10 cellular contexts compared by ENCODE assay signal in the genomic region with DNA sequence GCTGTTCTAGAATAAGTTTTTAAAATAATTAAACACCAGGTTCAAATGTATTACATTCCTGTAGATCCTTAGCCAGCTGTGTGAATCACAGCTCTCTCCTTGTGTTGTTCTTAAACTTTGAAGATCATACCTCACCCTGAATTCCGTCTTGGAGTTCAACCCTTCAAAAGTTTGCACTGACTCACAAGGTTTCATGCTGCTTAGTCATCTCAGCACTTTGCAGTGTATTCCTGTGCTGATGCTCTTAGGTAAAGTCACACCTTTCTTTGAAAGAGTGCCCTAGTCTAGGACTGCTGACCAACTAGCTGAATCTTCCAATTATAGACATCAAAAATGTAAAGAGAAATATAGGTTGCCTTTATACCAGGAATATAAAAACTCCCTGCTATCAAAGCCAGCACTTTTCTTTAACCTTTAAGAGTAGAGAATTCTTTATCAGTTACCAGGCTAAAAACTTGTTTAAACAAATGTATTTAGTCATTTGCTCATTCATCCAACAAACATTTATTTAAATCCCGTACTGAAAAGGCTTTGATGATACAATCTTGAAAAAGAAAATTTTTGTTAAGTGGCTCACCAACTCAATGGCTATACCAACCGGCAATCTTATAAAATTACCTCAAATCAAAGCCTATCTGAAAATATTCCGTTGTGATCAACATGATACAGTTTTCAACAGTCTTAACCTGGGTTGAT.
A peak's percentile ranks its signal among the peaks of the same experiment; 100 is the strongest.
DNase-seq lines count a peak whose midpoint lies in the region; ATAC-seq, FAIRE-seq and TF ChIP-seq lines count a peak whose summit lies in the region.
"Had no signal": no experiment of that assay in that cellular context is flagged by ENCODE, and none has a peak within 500 bp of the region (broad histone marks: within the 10 kb centered on the region; RNA-seq: fewer than 3 reads in every experiment).

No MANE protein-coding gene starts in this region.

- no peaks in the 10 kb centered on the region for H3K4me1 ChIP-seq in K562 (replicated peaks in 1 of 2; ENCODE audit: control insufficient read depth in 2 of 2, insufficient read depth in 2 of 2, low read length in 2 of 2)
- H3K4me1 ChIP-seq in lower lobe of right lung, result no peaks in the 10 kb centered on the region
- H3K4me1 ChIP-seq in BE2C, result no peaks in the 10 kb centered on the region

- H3K79me2 ChIP-seq in K562 (ENCODE audit: control insufficient read depth, insufficient read depth, low read length), result no peaks in the 10 kb centered on the region

- no peak for TF ChIP-seq EP300 in K562 (IDR thresholded peaks at IDR 0.05; ENCODE audit: low read length)

- intact Hi-C loops in K562 (cut with micrococcal nuclease), result no loop called here
- intact Hi-C loops in lower lobe of right lung (cut with DNase I), result no loop called here

- TF ChIP-seq POLR2A in K562 (conservative IDR thresholded peaks at IDR 0.05), result no peak

- no peaks in the 10 kb centered on the region for H4K20me1 ChIP-seq in K562 (replicated peaks; ENCODE audit: control insufficient read depth, insufficient read depth, low read length)

- in situ Hi-C loops in K562 (cut with MboI), result no loop called here

- H3K9me3 ChIP-seq in K562 (replicated peaks; ENCODE audit: control insufficient read depth, insufficient read depth, low read depth, low read length) (no peaks in the 10 kb centered on the region), lower lobe of right lung (no peaks in the 10 kb centered on the region), BE2C (no peaks in the 10 kb centered on the region)
- H3K9me3 ChIP-seq: mucosa of descending colon had no signal

- H3K27me3 ChIP-seq in K562 (ENCODE audit: control insufficient read depth in 2 of 2, insufficient read depth in 2 of 2, low read length in 2 of 2) (no peaks in the 10 kb centered on the region), lower lobe of right lung (ENCODE audit: low read depth) (no peaks in the 10 kb centered on the region), BE2C (no peaks in the 10 kb centered on the region)

- no peak for TF ChIP-seq CTCF in K562 (IDR thresholded peaks at IDR 0.05 in 2 of 3, conservative IDR thresholded peaks at IDR 0.05 in 1 of 3; ENCODE audit: insufficient read depth in 2 of 3, low read depth in 1 of 3, low read length in 3 of 3)
- no peak for TF ChIP-seq CTCF in lower lobe of right lung (IDR thresholded peaks at IDR 0.05)
- no peak for TF ChIP-seq CTCF in BE2C (IDR thresholded peaks at IDR 0.05; ENCODE audit: low read depth, low read length)
- TF ChIP-seq CTCF in GM10266 (IDR thresholded peaks at IDR 0.05; ENCODE audit: control insufficient read depth, insufficient read depth, low read depth, missing control alignments), result no peak

- no TSS peak for BruUV-seq in K562 (replicated peaks; lab: Mats Ljungman, UMichigan)

- no peaks in the 10 kb centered on the region for H3K9me1 ChIP-seq in K562 (ENCODE audit: control insufficient read depth, insufficient read depth, low read length)

- CTCF ChIA-PET in K562 (lab: Yijun Ruan, JAX; ENCODE audit: low intra/inter-chr PET ratio), result no interaction called here

- peaks cover 7 to 22% (median 17%) of the 10 kb centered on the region in 3 donors for H3K36me3 Mint-ChIP-seq in naive thymus-derived CD8-positive, alpha-beta T cell

- H3K4me3 ChIP-seq in K562 (no peak overlapping the region), lower lobe of right lung (no peak overlapping the region), BE2C (ENCODE audit: low read depth, low read length) (no peak overlapping the region)
- H3K4me3 ChIP-seq: mucosa of descending colon had no signal

- H3K27ac ChIP-seq in K562 (ENCODE audit: extremely low read depth, low read depth, low read length) (no peak overlapping the region), lower lobe of right lung (no peak overlapping the region)

- peak; percentile 37 for FAIRE-seq in K562 (lab: Jason Lieb, UNC)

- peaks cover 0 to 17% (median 1%) of the 10 kb centered on the region in 9 donors for H3K9me3 Mint-ChIP-seq in naive thymus-derived CD8-positive, alpha-beta T cell

- ATAC-seq in K562, result no peak
- peak; percentile 86 to 98 for ATAC-seq in lower lobe of right lung
- no peak for ATAC-seq in naive thymus-derived CD8-positive, alpha-beta T cell
- ATAC-seq in GM18867 (IDR thresholded peaks at IDR 0.05; ENCODE audit: unreplicated experiment), result no peak
- ATAC-seq: mucosa of descending colon had no signal

- no peak overlapping the region for H3K4me3 Mint-ChIP-seq in naive thymus-derived CD8-positive, alpha-beta T cell

- no peak overlapping the region for H3K27ac Mint-ChIP-seq in naive thymus-derived CD8-positive, alpha-beta T cell

- no peak overlapping the region for H3K4me2 ChIP-seq in K562 (ENCODE audit: insufficient read depth, low read length)

- TF ChIP-seq RAD21 in K562 (CRISPR knock-in tag; conservative IDR thresholded peaks at IDR 0.05 in 1 of 2, IDR thresholded peaks at IDR 0.05 in 1 of 2), result no peak

- no peaks in the 10 kb centered on the region for H3K27me3 Mint-ChIP-seq in naive thymus-derived CD8-positive, alpha-beta T cell

- POLR2A ChIA-PET in K562 (lab: Yijun Ruan, JAX), result no interaction called here
- POLR2A ChIA-PET in naive thymus-derived CD8-positive, alpha-beta T cell (lab: Charles Lee), result no interaction called here

- WGBS in K562 (ENCODE audit: insufficient coverage, low coverage, missing lambda C conversion rate), result 58% methylated on average over 4 of the region's 4 CpGs

- no peak overlapping the region for H3K9ac ChIP-seq in K562 (ENCODE audit: insufficient read depth in 1 of 2, low read depth in 2 of 2, low read length in 2 of 2)

- peaks cover 8% of the 10 kb centered on the region; the same call in 1 of the 3 replicates for H3K36me3 ChIP-seq in K562 (ENCODE audit: control insufficient read depth, insufficient read depth, low read length)
- H3K36me3 ChIP-seq in lower lobe of right lung, result peaks cover 16% of the 10 kb centered on the region
- peaks cover 4% of the 10 kb centered on the region for H3K36me3 ChIP-seq in BE2C

- H2AFZ ChIP-seq in K562 (ENCODE audit: low read depth, low read length), result no peak overlapping the region

- DNase-seq in AG08395 (ENCODE audit: low spot score) (peak; percentile 60), HS-27A (ENCODE audit: low read depth) (peak; percentile 72), K562 (ENCODE audit: extremely low read depth in 1 of 4, low spot score in 3 of 4) (no peak), lower lobe of right lung (no peak), BE2C (no peak), GM10266 (ENCODE audit: extremely low spot score) (no peak)
- no peak for DNase-seq in naive thymus-derived CD8-positive, alpha-beta T cell
- DNase-seq: glutamatergic neuron, mucosa of descending colon had no signal

- H3K4me1 Mint-ChIP-seq in naive thymus-derived CD8-positive, alpha-beta T cell, result peaks cover 0 to 10% (median 5%) of the 10 kb centered on the region in 4 donors

TF ChIP-seq in K562, 482 proteins besides CTCF, POLR2A, EP300 and RAD21 (continues in another document):
- TF ChIP-seq MECOM (CRISPR knock-in tag; IDR thresholded peaks at IDR 0.05) (no peak), SUPT5H (IDR thresholded peaks at IDR 0.05) (no peak), FOXJ2 (tag; IDR thresholded peaks at IDR 0.05) (no peak), HDAC2 (IDR thresholded peaks at IDR 0.05) (no peak), SMAD2 (IDR thresholded peaks at IDR 0.05; ENCODE audit: low read depth, low read length) (no peak), RCOR1 (IDR thresholded peaks at IDR 0.05; ENCODE audit: borderline replicate concordance in 1 of 2, low read depth in 2 of 2, low read length in 2 of 2) (no peak), SNIP1 (IDR thresholded peaks at IDR 0.05; ENCODE audit: low read depth) (no peak), PHB (CRISPR knock-in tag; IDR thresholded peaks at IDR 0.05) (no peak), BCOR (IDR thresholded peaks at IDR 0.05) (no peak)
- TF ChIP-seq, protein P1, sequence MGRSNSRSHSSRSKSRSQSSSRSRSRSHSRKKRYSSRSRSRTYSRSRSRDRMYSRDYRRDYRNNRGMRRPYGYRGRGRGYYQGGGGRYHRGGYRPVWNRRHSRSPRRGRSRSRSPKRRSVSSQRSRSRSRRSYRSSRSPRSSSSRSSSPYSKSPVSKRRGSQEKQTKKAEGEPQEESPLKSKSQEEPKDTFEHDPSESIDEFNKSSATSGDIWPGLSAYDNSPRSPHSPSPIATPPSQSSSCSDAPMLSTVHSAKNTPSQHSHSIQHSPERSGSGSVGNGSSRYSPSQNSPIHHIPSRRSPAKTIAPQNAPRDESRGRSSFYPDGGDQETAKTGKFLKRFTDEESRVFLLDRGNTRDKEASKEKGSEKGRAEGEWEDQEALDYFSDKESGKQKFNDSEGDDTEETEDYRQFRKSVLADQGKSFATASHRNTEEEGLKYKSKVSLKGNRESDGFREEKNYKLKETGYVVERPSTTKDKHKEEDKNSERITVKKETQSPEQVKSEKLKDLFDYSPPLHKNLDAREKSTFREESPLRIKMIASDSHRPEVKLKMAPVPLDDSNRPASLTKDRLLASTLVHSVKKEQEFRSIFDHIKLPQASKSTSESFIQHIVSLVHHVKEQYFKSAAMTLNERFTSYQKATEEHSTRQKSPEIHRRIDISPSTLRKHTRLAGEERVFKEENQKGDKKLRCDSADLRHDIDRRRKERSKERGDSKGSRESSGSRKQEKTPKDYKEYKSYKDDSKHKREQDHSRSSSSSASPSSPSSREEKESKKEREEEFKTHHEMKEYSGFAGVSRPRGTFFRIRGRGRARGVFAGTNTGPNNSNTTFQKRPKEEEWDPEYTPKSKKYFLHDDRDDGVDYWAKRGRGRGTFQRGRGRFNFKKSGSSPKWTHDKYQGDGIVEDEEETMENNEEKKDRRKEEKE (IDR thresholded peaks at IDR 0.05; ENCODE audit: borderline replicate concordance in 1 of 2, control insufficient read depth in 1 of 2, low read depth in 2 of 2, low read length in 1 of 2), result no peak
- TF ChIP-seq, protein P2, sequence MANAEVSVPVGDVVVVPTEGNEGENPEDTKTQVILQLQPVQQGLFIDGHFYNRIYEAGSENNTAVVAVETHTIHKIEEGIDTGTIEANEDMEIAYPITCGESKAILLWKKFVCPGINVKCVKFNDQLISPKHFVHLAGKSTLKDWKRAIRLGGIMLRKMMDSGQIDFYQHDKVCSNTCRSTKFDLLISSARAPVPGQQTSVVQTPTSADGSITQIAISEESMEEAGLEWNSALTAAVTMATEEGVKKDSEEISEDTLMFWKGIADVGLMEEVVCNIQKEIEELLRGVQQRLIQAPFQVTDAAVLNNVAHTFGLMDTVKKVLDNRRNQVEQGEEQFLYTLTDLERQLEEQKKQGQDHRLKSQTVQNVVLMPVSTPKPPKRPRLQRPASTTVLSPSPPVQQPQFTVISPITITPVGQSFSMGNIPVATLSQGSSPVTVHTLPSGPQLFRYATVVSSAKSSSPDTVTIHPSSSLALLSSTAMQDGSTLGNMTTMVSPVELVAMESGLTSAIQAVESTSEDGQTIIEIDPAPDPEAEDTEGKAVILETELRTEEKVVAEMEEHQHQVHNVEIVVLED (CRISPR knock-in tag; IDR thresholded peaks at IDR 0.05), result no peak

Comparison
In these comparisons a context has a peak if more than half of its experiments do, and no peak if none do; other contexts are left out.
1. DNase-seq: peak in AG08395 (single experiment) and HS-27A (single experiment); none in K562 (0 of 4), lower lobe of right lung (single experiment), BE2C (single experiment), naive thymus-derived CD8-positive, alpha-beta T cell (0 of 10) and GM10266 (single experiment).
2. ATAC-seq: peak in lower lobe of right lung (2 of 2); none in K562 (single experiment), naive thymus-derived CD8-positive, alpha-beta T cell (0 of 2) and GM18867 (single experiment).